ENCODE assay signal across 27 cellular contexts in genomic region chr6:149421132-149421531, GRCh38.
"Had no signal": no experiment of that assay in that cellular context is flagged by ENCODE, and none has a peak within 500 bp of the region (broad histone marks: within the 10 kb centered on the region; RNA-seq: fewer than 3 reads in every experiment).

No MANE protein-coding gene starts in this region.

- ATAC-seq: natural killer cell; psoas muscle; right cardiac atrium; right lobe of liver; stimulated activated memory B cell treated with anti-CD40 and anti-IgM and Interleukin-4, amounts not matched to agents 10 μg/mL and 1 μg/mL and 100 μg/mL, for 72 hours; stimulated activated naive CD8-positive, alpha-beta T cell treated with anti-CD3 and anti-CD28 coated beads, Interleukin-15, amount 100 ng/mL, for 72 hours; stimulated activated naive CD8-positive, alpha-beta T cell treated with anti-CD3 and anti-CD28 coated beads, Interleukin-15, Interleukin-2, amounts not matched to agents 100 U/mL and 50 U/mL, for 24 hours; upper lobe of right lung had no signal

- DNase-seq: natural killer cell; occipital lobe; ovary; posterior cingulate gyrus; psoas muscle; right cardiac atrium; right lobe of liver; sigmoid colon; small intestine; stimulated activated CD4-positive, alpha-beta T cell treated with anti-CD3 and anti-CD28 coated beads, Interleukin-15, amount 100 ng/mL, for 24 hours; stimulated activated CD4-positive, alpha-beta T cell treated with anti-CD3 and anti-CD28 coated beads, Interleukin-2, amount 100 ng/mL, for 24 hours; stimulated activated CD4-positive, alpha-beta T cell treated with anti-CD3 and anti-CD28 coated beads, Interleukin-2, amount 100 ng/mL, for 48 hours; stimulated activated CD4-positive, alpha-beta T cell treated with anti-CD3 and anti-CD28 coated beads, Interleukin-4, amount 100 ng/mL, for 24 hours; stimulated activated naive CD4-positive, alpha-beta T cell; stimulated activated naive CD8-positive, alpha-beta T cell treated with anti-CD3 and anti-CD28 coated beads, Interleukin-15, amount 100 ng/mL, for 72 hours; stimulated activated naive CD8-positive, alpha-beta T cell treated with anti-CD3 and anti-CD28 coated beads, Interleukin-15, Interleukin-2, amounts not matched to agents 100 U/mL and 50 U/mL, for 24 hours; substantia nigra; testis; tibial artery; transverse colon; upper lobe of right lung; uterus had no signal

- H3K4me1 Mint-ChIP-seq: stimulated activated naive CD8-positive, alpha-beta T cell treated with anti-CD3 and anti-CD28 coated beads, Interleukin-15, amount 100 ng/mL, for 72 hours had no signal

- H3K36me3 Mint-ChIP-seq: natural killer cell; stimulated activated memory B cell treated with anti-CD40 and anti-IgM and Interleukin-4, amounts not matched to agents 10 μg/mL and 1 μg/mL and 100 μg/mL, for 72 hours; type B pancreatic cell had no signal

- H3K27me3 Mint-ChIP-seq: stimulated activated memory B cell treated with anti-CD40 and anti-IgM and Interleukin-4, amounts not matched to agents 10 μg/mL and 1 μg/mL and 100 μg/mL, for 72 hours; stimulated activated naive CD8-positive, alpha-beta T cell treated with anti-CD3 and anti-CD28 coated beads, Interleukin-15, amount 100 ng/mL, for 72 hours; type B pancreatic cell had no signal

- H3K4me3 Mint-ChIP-seq: natural killer cell; nephron; neural progenitor cell; stimulated activated memory B cell treated with anti-CD40 and anti-IgM and Interleukin-4, amounts not matched to agents 10 μg/mL and 1 μg/mL and 100 μg/mL, for 72 hours; stimulated activated naive CD8-positive, alpha-beta T cell treated with anti-CD3 and anti-CD28 coated beads, Interleukin-15, amount 100 ng/mL, for 72 hours; type B pancreatic cell had no signal

- H3K27ac Mint-ChIP-seq: natural killer cell; nephron; progenitor cell of endocrine pancreas; stimulated activated memory B cell treated with anti-CD40 and anti-IgM and Interleukin-4, amounts not matched to agents 10 μg/mL and 1 μg/mL and 100 μg/mL, for 72 hours; stimulated activated naive CD8-positive, alpha-beta T cell treated with anti-CD3 and anti-CD28 coated beads, Interleukin-15, amount 100 ng/mL, for 72 hours; type B pancreatic cell had no signal

- H3K9me3 Mint-ChIP-seq: natural killer cell; stimulated activated memory B cell treated with anti-CD40 and anti-IgM and Interleukin-4, amounts not matched to agents 10 μg/mL and 1 μg/mL and 100 μg/mL, for 72 hours; type B pancreatic cell had no signal
